In the genomic region with DNA sequence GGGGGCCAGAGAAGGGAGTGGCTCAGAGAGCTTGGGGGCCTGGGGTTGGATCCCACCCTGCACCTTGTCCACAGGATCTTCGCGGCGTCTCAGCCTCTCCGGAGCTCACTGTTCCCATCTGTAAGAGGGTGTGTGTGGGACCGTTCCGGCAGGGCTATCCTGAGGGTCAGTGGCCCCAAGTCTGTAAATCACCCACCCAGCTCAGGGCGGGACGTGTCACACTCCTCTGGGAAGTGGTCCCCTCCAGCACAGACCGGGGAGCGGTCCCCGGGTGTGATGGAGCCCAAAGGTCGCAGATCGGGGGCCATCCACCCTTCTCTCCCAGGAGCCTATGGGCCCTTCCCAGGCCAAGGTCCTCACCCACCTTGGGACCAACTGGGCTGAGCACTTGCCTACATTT, we compare ENCODE assay signal across 4 cellular contexts.
"Had no signal": no experiment of that assay in that cellular context is flagged by ENCODE, and none has a peak within 500 bp of the region (broad histone marks: within the 10 kb centered on the region; RNA-seq: fewer than 3 reads in every experiment).

No MANE protein-coding gene starts in this region.

- H3K4me3 ChIP-seq: GM23338 had no signal

- ATAC-seq: GM23338 had no signal

- DNase-seq: H9, HCEC 1CT, IMR-90 had no signal

- H3K4me3 Mint-ChIP-seq: GM23338, H9 had no signal

- H3K9me3 Mint-ChIP-seq: GM23338, H9 had no signal

- H3K27ac Mint-ChIP-seq: GM23338 had no signal
